Comparison of ENCODE assay signal across 22 cellular contexts in genomic region chr2:102253140-102253752, GRCh38. TPM values are rescaled to one million over a fixed set of nuclear protein-coding genes. Genes with fewer than 3 reads are reported as not detected.
DNase-seq lines count a peak whose midpoint lies in the region; ATAC-seq and TF ChIP-seq lines count a peak whose summit lies in the region.
"Had no signal": no experiment of that assay in that cellular context is flagged by ENCODE, and none has a peak within 500 bp of the region (broad histone marks: within the 10 kb centered on the region; RNA-seq: fewer than 3 reads in every experiment).

No MANE protein-coding gene starts in this region.

- H2AK5ac ChIP-seq in mesenchymal stem cell (ENCODE audit: low read length, severe bottlenecking): no peak overlapping the region

- CTCF ChIA-PET in activated CD4-positive, alpha-beta T cell treated with anti-CD3 and anti-CD28 coated beads, Interleukin-2, amount 10 ng/mL, durations not matched to agents 7 days and 5 days (lab: Charles Lee): interaction anchor here (1.3 to 7.1 kb wide), 5 partner anchors 13 to 198 kb away, joined by 3 to 44 read pairs (median 4); no protein-coding TSS in a partner anchor
- CTCF ChIA-PET in T-cell (lab: Charles Lee): interaction anchor here (0.6 to 1.8 kb wide), 6 partner anchors 12 to 251 kb away, joined by 3 to 7 read pairs (median 3); no protein-coding TSS in a partner anchor

- no peak for TF ChIP-seq CTCF in gastrocnemius medialis (IDR thresholded peaks at IDR 0.05 in 4 of 5, conservative IDR thresholded peaks at IDR 0.05 in 1 of 5)

- in situ Hi-C loops in gastrocnemius medialis (cut with MboI; ENCODE audit: low sequenced_read_pairs in 4 of 4): loop anchor here in 2 of 4 donors (10.0 kb wide), 2 partner anchors 102 to 192 kb away; partner anchors contain the start of gene IL18R1 (in 1 of the 2)

- no peak overlapping the region for H3K18ac ChIP-seq in mesenchymal stem cell (ENCODE audit: low read depth in 1 of 2, low read length in 2 of 2)

- TF ChIP-seq POLR2A in gastrocnemius medialis (IDR thresholded peaks at IDR 0.05): no peak

- peaks cover 0 to 27% of the 10 kb centered on the region in 2 experiments for H3K27me3 ChIP-seq in mesenchymal stem cell (ENCODE audit: control insufficient read depth in 1 of 2, insufficient read depth in 1 of 2, low read length in 2 of 2)
- peaks cover 0 to 16% (median 0%) of the 10 kb centered on the region in 3 donors for H3K27me3 ChIP-seq in gastrocnemius medialis

- H4K91ac ChIP-seq in mesenchymal stem cell (ENCODE audit: low read length): no peak overlapping the region

- no peak overlapping the region for H3K14ac ChIP-seq in mesenchymal stem cell (ENCODE audit: low read length in 2 of 2)

- no peak for DNase-seq in activated CD4-positive, alpha-beta T cell treated with anti-CD3 and anti-CD28 coated beads, Interleukin-2, amount 10 ng/mL, durations not matched to agents 7 days and 5 days
- DNase-seq in activated CD4-positive, alpha-beta T cell treated with anti-CD3 and anti-CD28 coated beads, Interleukin-2, amount 50 U/mL, for 4 hours: no peak
- peak in 2 of 34 experiments; percentile 16 to 30 for DNase-seq in T-cell
- peak; percentile 32 for DNase-seq in activated naive CD8-positive, alpha-beta T cell treated with anti-CD3 and anti-CD28 coated beads for 36 hours
- DNase-seq in mesenchymal stem cell: peak; percentile 57
- no peak for DNase-seq in gastrocnemius medialis
- DNase-seq in naive thymus-derived CD8-positive, alpha-beta T cell: no peak
- no peak for DNase-seq in posterior cingulate gyrus
- DNase-seq: amniotic stem cell, caudate nucleus, DMS153, H7, left colon, NCI-H1436, NCI-H526, Right ventricle myocardium superior had no signal

- no peaks in the 10 kb centered on the region for H3K36me3 ChIP-seq in mesenchymal stem cell (ENCODE audit: control insufficient read depth in 1 of 2, insufficient read depth in 2 of 2, low read depth in 1 of 2, low read length in 2 of 2)
- no peaks in the 10 kb centered on the region for H3K36me3 ChIP-seq in gastrocnemius medialis
- H3K36me3 ChIP-seq: esophagus muscularis mucosa, neural progenitor cell had no signal

- no peak overlapping the region for H2BK12ac ChIP-seq in mesenchymal stem cell (ENCODE audit: low read length in 2 of 2)

- H3K27ac ChIP-seq in mesenchymal stem cell (ENCODE audit: low read length, poor library complexity, severe bottlenecking) (no peak overlapping the region), gastrocnemius medialis (no peak overlapping the region)
- H3K27ac ChIP-seq: C4-2B, esophagus muscularis mucosa, neural progenitor cell had no signal

- H3K4me3 ChIP-seq in mesenchymal stem cell (ENCODE audit: insufficient read depth in 1 of 2, low read depth in 1 of 2, low read length in 2 of 2) (no peak overlapping the region), gastrocnemius medialis (no peak overlapping the region)
- H3K4me3 ChIP-seq: esophagus muscularis mucosa, neural progenitor cell had no signal

- no peaks in the 10 kb centered on the region for H3K79me1 ChIP-seq in mesenchymal stem cell (replicated peaks; ENCODE audit: low read length, poor library complexity, severe bottlenecking)

- no peak overlapping the region for H2BK15ac ChIP-seq in mesenchymal stem cell (ENCODE audit: low read depth, poor library complexity, severe bottlenecking)

- H3K4ac ChIP-seq in mesenchymal stem cell (ENCODE audit: low read depth in 1 of 2, low read length in 2 of 2): no peak overlapping the region

- WGBS in mesenchymal stem cell: 100% methylated on average over 1 of the region's 1 CpG

- no peak overlapping the region for H2BK5ac ChIP-seq in mesenchymal stem cell (ENCODE audit: low read depth, low read length, poor library complexity, severe bottlenecking)

- peaks cover 4% of the 10 kb centered on the region for H3K4me1 ChIP-seq in mesenchymal stem cell (ENCODE audit: control insufficient read depth, insufficient read depth, low read depth, low read length)
- H3K4me1 ChIP-seq in gastrocnemius medialis: peaks cover 12 to 24% of the 10 kb centered on the region in 2 donors
- H3K4me1 ChIP-seq: neural progenitor cell had no signal

- peak overlapping the region; percentile 11 for H3K27ac Mint-ChIP-seq in activated CD4-positive, alpha-beta T cell treated with anti-CD3 and anti-CD28 coated beads, Interleukin-2, amount 10 ng/mL, durations not matched to agents 7 days and 5 days
- H3K27ac Mint-ChIP-seq in T-cell: peak overlapping the region; percentile 37 to 65
- H3K27ac Mint-ChIP-seq in activated naive CD8-positive, alpha-beta T cell treated with anti-CD3 and anti-CD28 coated beads for 36 hours: peak overlapping the region; percentile 84
- H3K27ac Mint-ChIP-seq in naive thymus-derived CD8-positive, alpha-beta T cell: peak overlapping the region in 2 of 10 donors; percentile 14 to 27
- H3K27ac Mint-ChIP-seq: mesothelial cell of epicardium, neural progenitor cell had no signal

- H2BK120ac ChIP-seq in mesenchymal stem cell (ENCODE audit: low read depth, low read length): no peak overlapping the region

- H3K4me2 ChIP-seq in mesenchymal stem cell (ENCODE audit: low read length, poor library complexity, severe bottlenecking): no peak overlapping the region
- H3K4me2 ChIP-seq: neural progenitor cell had no signal

- H3K9me3 Mint-ChIP-seq in activated CD4-positive, alpha-beta T cell treated with anti-CD3 and anti-CD28 coated beads, Interleukin-2, amount 10 ng/mL, durations not matched to agents 7 days and 5 days: peaks cover 19% of the 10 kb centered on the region
- no peaks in the 10 kb centered on the region for H3K9me3 Mint-ChIP-seq in T-cell
- peaks cover 10% of the 10 kb centered on the region for H3K9me3 Mint-ChIP-seq in activated naive CD8-positive, alpha-beta T cell treated with anti-CD3 and anti-CD28 coated beads for 36 hours
- H3K9me3 Mint-ChIP-seq in naive thymus-derived CD8-positive, alpha-beta T cell: no peaks in the 10 kb centered on the region
- H3K9me3 Mint-ChIP-seq: mesothelial cell of epicardium, neural progenitor cell had no signal

- H3K4me1 Mint-ChIP-seq in activated CD4-positive, alpha-beta T cell treated with anti-CD3 and anti-CD28 coated beads, Interleukin-2, amount 10 ng/mL, durations not matched to agents 7 days and 5 days: peaks cover 63% of the 10 kb centered on the region
- peaks cover 30 to 55% (median 46%) of the 10 kb centered on the region in 3 donors for H3K4me1 Mint-ChIP-seq in T-cell
- peaks cover 56% of the 10 kb centered on the region for H3K4me1 Mint-ChIP-seq in activated naive CD8-positive, alpha-beta T cell treated with anti-CD3 and anti-CD28 coated beads for 36 hours
- peaks cover 7 to 48% (median 21%) of the 10 kb centered on the region in 4 donors for H3K4me1 Mint-ChIP-seq in naive thymus-derived CD8-positive, alpha-beta T cell

- H3K9ac ChIP-seq in mesenchymal stem cell (ENCODE audit: low read length): no peak overlapping the region
- H3K9ac ChIP-seq: neural progenitor cell had no signal

- intact Hi-C loops in gastrocnemius medialis (cut with DNase I; ENCODE audit: low total_unique reads) (no loop called here), posterior cingulate gyrus (cut with DNase I) (no loop called here)

- POLR2A ChIA-PET in activated CD4-positive, alpha-beta T cell treated with anti-CD3 and anti-CD28 coated beads, Interleukin-2, amount 10 ng/mL, durations not matched to agents 7 days and 5 days (lab: Charles Lee): no interaction called here
- POLR2A ChIA-PET in T-cell (lab: Charles Lee): interaction anchor here in 1 of 2 donors (1.0 kb wide), 1 partner anchor 53 kb away, joined by 4 read pairs; no protein-coding TSS in a partner anchor
- POLR2A ChIA-PET in naive thymus-derived CD8-positive, alpha-beta T cell (lab: Charles Lee): no interaction called here

- peak in 1 of 4 experiments; percentile 26 for ATAC-seq in T-cell (replicated peaks in 1 of 4)
- no peak for ATAC-seq in gastrocnemius medialis
- ATAC-seq in naive thymus-derived CD8-positive, alpha-beta T cell: no peak
- ATAC-seq: left colon had no signal

- H3K27me3 Mint-ChIP-seq in activated CD4-positive, alpha-beta T cell treated with anti-CD3 and anti-CD28 coated beads, Interleukin-2, amount 10 ng/mL, durations not matched to agents 7 days and 5 days: no peaks in the 10 kb centered on the region
- H3K27me3 Mint-ChIP-seq in T-cell: peaks cover 0 to 3% of the 10 kb centered on the region in 2 donors
- peaks cover 18% of the 10 kb centered on the region for H3K27me3 Mint-ChIP-seq in activated naive CD8-positive, alpha-beta T cell treated with anti-CD3 and anti-CD28 coated beads for 36 hours
- H3K27me3 Mint-ChIP-seq in naive thymus-derived CD8-positive, alpha-beta T cell: peaks cover 0 to 8% (median 2%) of the 10 kb centered on the region in 5 donors

- no peak overlapping the region for H3K4me3 Mint-ChIP-seq in activated CD4-positive, alpha-beta T cell treated with anti-CD3 and anti-CD28 coated beads, Interleukin-2, amount 10 ng/mL, durations not matched to agents 7 days and 5 days
- no peak overlapping the region for H3K4me3 Mint-ChIP-seq in T-cell
- no peak overlapping the region for H3K4me3 Mint-ChIP-seq in activated naive CD8-positive, alpha-beta T cell treated with anti-CD3 and anti-CD28 coated beads for 36 hours
- no peak overlapping the region for H3K4me3 Mint-ChIP-seq in naive thymus-derived CD8-positive, alpha-beta T cell
- H3K4me3 Mint-ChIP-seq: neural progenitor cell had no signal

- H2AFZ ChIP-seq in mesenchymal stem cell (ENCODE audit: low read depth, low read length): no peak overlapping the region
- H2AFZ ChIP-seq: neural progenitor cell had no signal

- H3K9me3 ChIP-seq in mesenchymal stem cell (ENCODE audit: control insufficient read depth, low read length) (no peaks in the 10 kb centered on the region), gastrocnemius medialis (no peaks in the 10 kb centered on the region)
- H3K9me3 ChIP-seq: esophagus muscularis mucosa had no signal

- H3K36me3 Mint-ChIP-seq in activated CD4-positive, alpha-beta T cell treated with anti-CD3 and anti-CD28 coated beads, Interleukin-2, amount 10 ng/mL, durations not matched to agents 7 days and 5 days (ENCODE audit: low read depth): peaks cover 22% of the 10 kb centered on the region
- H3K36me3 Mint-ChIP-seq in T-cell: no peaks in the 10 kb centered on the region
- peaks cover 18% of the 10 kb centered on the region for H3K36me3 Mint-ChIP-seq in activated naive CD8-positive, alpha-beta T cell treated with anti-CD3 and anti-CD28 coated beads for 36 hours
- peaks cover 0 to 2% (median 2%) of the 10 kb centered on the region in 3 donors for H3K36me3 Mint-ChIP-seq in naive thymus-derived CD8-positive, alpha-beta T cell
- H3K36me3 Mint-ChIP-seq: mesothelial cell of epicardium, neural progenitor cell had no signal

- no peak overlapping the region for H3K23ac ChIP-seq in mesenchymal stem cell (ENCODE audit: low read length in 2 of 2)

- no peak overlapping the region for H4K8ac ChIP-seq in mesenchymal stem cell (ENCODE audit: low read length)

RNA-seq across cellular contexts. Expression of gene IL1RL1, which starts 58.1 kb away (rescaled TPM):
- total RNA-seq in activated CD4-positive, alpha-beta T cell treated with anti-CD3 and anti-CD28 coated beads, Interleukin-2, amount 10 ng/mL, durations not matched to agents 7 days and 5 days: under 1 TPM in 1 of 2 experiments, not detected in 1; 0.12 TPM
- total RNA-seq in T-cell: 1 to 10 TPM in 1 of 5 donors, under 1 TPM in 4; 0.15 to 1.4 (median 0.35) TPM
- total RNA-seq in activated naive CD8-positive, alpha-beta T cell treated with anti-CD3 and anti-CD28 coated beads for 36 hours: under 1 TPM; 0.10 to 0.18 TPM
- 11.4 TPM for polyA plus RNA-seq in mesenchymal stem cell (2013, experiment 1 of 2)
- polyA plus RNA-seq in mesenchymal stem cell (2013, experiment 2 of 2): 11.5 TPM
- total RNA-seq in gastrocnemius medialis: 1 to 10 TPM in 3 of 4 donors, under 1 TPM in 1; 0.82 to 6.8 (median 2.7) TPM
- total RNA-seq in naive thymus-derived CD8-positive, alpha-beta T cell: not detected
- not detected for polyA plus RNA-seq in naive thymus-derived CD8-positive, alpha-beta T cell
- total RNA-seq: A673, H7, M059J had no signal

Comparison
In these comparisons a context has a peak if more than half of its experiments do, and no peak if none do; other contexts are left out.
1. DNase-seq: peak in activated naive CD8-positive, alpha-beta T cell treated with anti-CD3 and anti-CD28 coated beads for 36 hours (single experiment) and mesenchymal stem cell (single experiment); none in activated CD4-positive, alpha-beta T cell treated with anti-CD3 and anti-CD28 coated beads, Interleukin-2, amount 10 ng/mL, durations not matched to agents 7 days and 5 days (single experiment), activated CD4-positive, alpha-beta T cell treated with anti-CD3 and anti-CD28 coated beads, Interleukin-2, amount 50 U/mL, for 4 hours (0 of 2), gastrocnemius medialis (0 of 2), naive thymus-derived CD8-positive, alpha-beta T cell (0 of 10) and posterior cingulate gyrus (0 of 10).